Comparison of ENCODE assay signal across 18 cellular contexts in genomic region chr13:84118845-84119409, GRCh38.
"Had no signal": no experiment of that assay in that cellular context is flagged by ENCODE, and none has a peak within 500 bp of the region (broad histone marks: within the 10 kb centered on the region; RNA-seq: fewer than 3 reads in every experiment).

No MANE protein-coding gene starts in this region.

- H3K9me3 ChIP-seq: gastrocnemius medialis, testis had no signal

- H3K79me2 ChIP-seq: parathyroid adenoma had no signal

- H3K36me3 Mint-ChIP-seq: activated CD4-positive, alpha-beta memory T cell treated with anti-CD3 and anti-CD28 coated beads for 36 hours; memory B cell had no signal

- FAIRE-seq: astrocyte, endothelial cell of umbilical vein had no signal

- H3K9ac ChIP-seq: parathyroid adenoma had no signal

- H3K4me3 ChIP-seq: cardiac muscle cell, gastrocnemius medialis, heart right ventricle, testis had no signal

- H3K4me1 Mint-ChIP-seq: memory B cell had no signal

- DNase-seq: activated CD4-positive, alpha-beta memory T cell treated with anti-CD3 and anti-CD28 coated beads for 36 hours; activated CD4-positive, alpha-beta T cell treated with anti-CD3 and anti-CD28 coated beads for 1 hour; activated T-cell treated with anti-CD3 and anti-CD28 coated beads, Interleukin-2, amount 50 U/mL, for 72 hours; effector CD4-positive, alpha-beta T cell; gastrocnemius medialis; heart right ventricle; islet precursor cell; stimulated activated CD4-positive, alpha-beta T cell treated with anti-CD3 and anti-CD28 coated beads, Interleukin-15, amount 100 ng/mL, for 24 hours; stimulated activated CD4-positive, alpha-beta T cell treated with anti-CD3 and anti-CD28 coated beads, Interleukin-4, amount 100 ng/mL, for 24 hours; stimulated activated naive CD8-positive, alpha-beta T cell treated with anti-CD3 and anti-CD28 coated beads, Interleukin-15, amount 100 ng/mL, for 72 hours; testis had no signal

- ATAC-seq: activated T-cell treated with anti-CD3 and anti-CD28 coated beads, Interleukin-2, amount 50 U/mL, for 72 hours; gastrocnemius medialis; heart right ventricle; left lobe of liver; stimulated activated naive CD8-positive, alpha-beta T cell treated with anti-CD3 and anti-CD28 coated beads, Interleukin-15, amount 100 ng/mL, for 72 hours had no signal

- H3K27me3 ChIP-seq: cardiac muscle cell, gastrocnemius medialis, heart right ventricle, testis had no signal

- H3K27ac Mint-ChIP-seq: activated CD4-positive, alpha-beta memory T cell treated with anti-CD3 and anti-CD28 coated beads for 36 hours; activated T-cell treated with anti-CD3 and anti-CD28 coated beads, Interleukin-2, amount 50 U/mL, for 72 hours; memory B cell had no signal

- H3K4me1 ChIP-seq: gastrocnemius medialis, heart right ventricle, parathyroid adenoma, testis had no signal

- H3K27ac ChIP-seq: cardiac muscle cell, gastrocnemius medialis, heart right ventricle, parathyroid adenoma, testis had no signal

- H3K4me3 Mint-ChIP-seq: activated CD4-positive, alpha-beta memory T cell treated with anti-CD3 and anti-CD28 coated beads for 36 hours; activated T-cell treated with anti-CD3 and anti-CD28 coated beads, Interleukin-2, amount 50 U/mL, for 72 hours; memory B cell; neural crest cell; stimulated activated naive CD8-positive, alpha-beta T cell treated with anti-CD3 and anti-CD28 coated beads, Interleukin-15, amount 100 ng/mL, for 72 hours had no signal

- H2AFZ ChIP-seq: parathyroid adenoma had no signal

- H3K27me3 Mint-ChIP-seq: activated CD4-positive, alpha-beta memory T cell treated with anti-CD3 and anti-CD28 coated beads for 36 hours; memory B cell; stimulated activated naive CD8-positive, alpha-beta T cell treated with anti-CD3 and anti-CD28 coated beads, Interleukin-15, amount 100 ng/mL, for 72 hours had no signal

- H3K36me3 ChIP-seq: cardiac muscle cell, gastrocnemius medialis, heart right ventricle had no signal

- H3K9me3 Mint-ChIP-seq: activated CD4-positive, alpha-beta memory T cell treated with anti-CD3 and anti-CD28 coated beads for 36 hours; stimulated activated naive CD8-positive, alpha-beta T cell treated with anti-CD3 and anti-CD28 coated beads, Interleukin-15, amount 100 ng/mL, for 72 hours had no signal
